8 cellular contexts compared by ENCODE assay signal in genomic region chr11:47216141-47216798, GRCh38. TPM values are rescaled to one million over a fixed set of nuclear protein-coding genes. Genes with fewer than 3 reads are reported as not detected.
DNase-seq lines count a peak whose midpoint lies in the region; ATAC-seq and TF ChIP-seq lines count a peak whose summit lies in the region.

No MANE protein-coding gene starts in this region.

- H3K4me3 ChIP-seq in NB4 (ENCODE audit: low read depth, low read length): peak overlapping the region; percentile 88
- peak overlapping the region; percentile 61 to 93 for H3K4me3 ChIP-seq in stomach smooth muscle (ENCODE audit: low read length in 2 of 2)

- H3K27ac ChIP-seq in C4-2B: peak overlapping the region; percentile 94
- peak overlapping the region; percentile 94 for H3K27ac ChIP-seq in stomach smooth muscle (ENCODE audit: low read length)

- no peaks in the 10 kb centered on the region for H3K9me3 ChIP-seq in stomach smooth muscle (ENCODE audit: control insufficient read depth in 2 of 2, low read length in 2 of 2)

- peaks cover 12% of the 10 kb centered on the region in 2 donors for H3K36me3 ChIP-seq in stomach smooth muscle (ENCODE audit: control insufficient read depth in 2 of 2, insufficient read depth in 2 of 2, low read length in 2 of 2)

- peaks cover 52% of the 10 kb centered on the region for H3K36me3 Mint-ChIP-seq in activated CD8-positive, alpha-beta T cell treated with anti-CD3 and anti-CD28 coated beads, Interleukin-2, amount 10 ng/mL, durations not matched to agents 7 days and 5 days (ENCODE audit: low read depth)
- peaks cover 3% of the 10 kb centered on the region for H3K36me3 Mint-ChIP-seq in neural crest cell (ENCODE audit: low read depth)

- H3K27ac Mint-ChIP-seq in activated CD8-positive, alpha-beta T cell treated with anti-CD3 and anti-CD28 coated beads, Interleukin-2, amount 10 ng/mL, durations not matched to agents 7 days and 5 days: peak overlapping the region; percentile 100
- H3K27ac Mint-ChIP-seq in neural crest cell (ENCODE audit: unreplicated experiment): no peak overlapping the region

- no peaks in the 10 kb centered on the region for H3K27me3 Mint-ChIP-seq in activated CD8-positive, alpha-beta T cell treated with anti-CD3 and anti-CD28 coated beads, Interleukin-2, amount 10 ng/mL, durations not matched to agents 7 days and 5 days (ENCODE audit: low read depth)
- peaks cover 5% of the 10 kb centered on the region for H3K27me3 Mint-ChIP-seq in neural crest cell (ENCODE audit: low read depth)

- ATAC-seq in activated CD8-positive, alpha-beta T cell treated with anti-CD3 and anti-CD28 coated beads, Interleukin-2, amount 10 ng/mL, durations not matched to agents 7 days and 5 days: peak; percentile 27

- TF ChIP-seq POLR2A in NB4 (IDR thresholded peaks at IDR 0.05; ENCODE audit: extremely low read depth, insufficient read length) (no peak), erythroblast (IDR thresholded peaks at IDR 0.05; ENCODE audit: low read length) (peak; percentile 70)

- H3K9ac ChIP-seq in stomach smooth muscle (ENCODE audit: low read length in 2 of 2): peak overlapping the region; percentile 78 to 89

- peaks cover 47% of the 10 kb centered on the region for H3K4me1 Mint-ChIP-seq in activated CD8-positive, alpha-beta T cell treated with anti-CD3 and anti-CD28 coated beads, Interleukin-2, amount 10 ng/mL, durations not matched to agents 7 days and 5 days (ENCODE audit: low read depth)
- peaks cover 48% of the 10 kb centered on the region for H3K4me1 Mint-ChIP-seq in neural crest cell

- no peaks in the 10 kb centered on the region for H3K9me3 Mint-ChIP-seq in activated CD8-positive, alpha-beta T cell treated with anti-CD3 and anti-CD28 coated beads, Interleukin-2, amount 10 ng/mL, durations not matched to agents 7 days and 5 days (ENCODE audit: insufficient read depth)
- no peaks in the 10 kb centered on the region for H3K9me3 Mint-ChIP-seq in neural crest cell

- CTCF ChIA-PET in activated CD8-positive, alpha-beta T cell treated with anti-CD3 and anti-CD28 coated beads, Interleukin-2, amount 10 ng/mL, durations not matched to agents 7 days and 5 days (lab: Charles Lee): interaction anchor here (0.9 to 3.5 kb wide), 9 partner anchors 7 to 163 kb away, joined by 3 to 38 read pairs (median 8); partner anchors contain the start of genes ACP2, ARFGAP2 and MADD

- no peaks in the 10 kb centered on the region for H3K27me3 ChIP-seq in stomach smooth muscle (ENCODE audit: control insufficient read depth in 1 of 2, insufficient read depth in 2 of 2, low read length in 2 of 2)

- TF ChIP-seq CTCF in C4-2B (conservative IDR thresholded peaks at IDR 0.05) (no peak), NB4 (IDR thresholded peaks at IDR 0.05; ENCODE audit: low read depth, low read length) (peak; percentile 5), neural crest cell (conservative IDR thresholded peaks at IDR 0.05) (no peak)

- H3K4me1 ChIP-seq in stomach smooth muscle (ENCODE audit: control insufficient read depth, insufficient read depth, low read length): peaks cover 37% of the 10 kb centered on the region

- DNase-seq in GM19238 (ENCODE audit: insufficient read length, low spot score) (peak; percentile 18), NB4 (ENCODE audit: low read depth) (peak; percentile 61), erythroblast (lab: John Stamatoyannopoulos, UW) (peak; percentile 64 to 80), neural crest cell (ENCODE audit: low read depth, low spot score) (no peak), SKM-1 (lab: John Stamatoyannopoulos, UW; ENCODE audit: unreplicated experiment) (no peak)
- peak; percentile 70 for DNase-seq in activated CD8-positive, alpha-beta T cell treated with anti-CD3 and anti-CD28 coated beads, Interleukin-2, amount 10 ng/mL, durations not matched to agents 7 days and 5 days

- POLR2A ChIA-PET in activated CD8-positive, alpha-beta T cell treated with anti-CD3 and anti-CD28 coated beads, Interleukin-2, amount 10 ng/mL, durations not matched to agents 7 days and 5 days (lab: Charles Lee): interaction anchor here (0.6 to 3.9 kb wide), 17 partner anchors 8 to 300 kb away, joined by 3 to 41 read pairs (median 11); partner anchors contain the start of genes ACP2, ARFGAP2, MADD and PACSIN3

- peak overlapping the region; percentile 99 for H3K4me3 Mint-ChIP-seq in activated CD8-positive, alpha-beta T cell treated with anti-CD3 and anti-CD28 coated beads, Interleukin-2, amount 10 ng/mL, durations not matched to agents 7 days and 5 days
- peak overlapping the region; percentile 95 for H3K4me3 Mint-ChIP-seq in neural crest cell

RNA-seq across cellular contexts. Expression of gene DDB2, which starts 1.5 kb away (rescaled TPM):
- total RNA-seq in activated CD8-positive, alpha-beta T cell treated with anti-CD3 and anti-CD28 coated beads, Interleukin-2, amount 10 ng/mL, durations not matched to agents 7 days and 5 days: 100 to 1,000 TPM; 164 to 171 TPM
- total RNA-seq in neural crest cell: 32.2 and 33.9 TPM in 2 replicates

RNA-seq across cellular contexts. Expression of gene PACSIN3, which starts 30.0 kb away (rescaled TPM):
- 1 to 10 TPM; 2.0 to 2.1 TPM for total RNA-seq in activated CD8-positive, alpha-beta T cell treated with anti-CD3 and anti-CD28 coated beads, Interleukin-2, amount 10 ng/mL, durations not matched to agents 7 days and 5 days
- total RNA-seq in neural crest cell: 56.4 and 57.0 TPM in 2 replicates

RNA-seq across cellular contexts. Expression of gene ACP2, which starts 32.3 kb away (rescaled TPM):
- total RNA-seq in activated CD8-positive, alpha-beta T cell treated with anti-CD3 and anti-CD28 coated beads, Interleukin-2, amount 10 ng/mL, durations not matched to agents 7 days and 5 days: 10 to 100 TPM; 26.7 to 27.5 TPM
- total RNA-seq in neural crest cell: 41.0 and 41.7 TPM in 2 replicates

RNA-seq across cellular contexts. Expression of gene ARFGAP2, which starts 39.6 kb away (rescaled TPM):
- total RNA-seq in activated CD8-positive, alpha-beta T cell treated with anti-CD3 and anti-CD28 coated beads, Interleukin-2, amount 10 ng/mL, durations not matched to agents 7 days and 5 days: 100 to 1,000 TPM in 1 of 2 experiments, 10 to 100 TPM in 1; 89.6 to 102 TPM
- total RNA-seq in neural crest cell: 108 and 110 TPM in 2 replicates

RNA-seq across cellular contexts. Expression of gene NR1H3, which starts 41.5 kb away (rescaled TPM):
- total RNA-seq in activated CD8-positive, alpha-beta T cell treated with anti-CD3 and anti-CD28 coated beads, Interleukin-2, amount 10 ng/mL, durations not matched to agents 7 days and 5 days: 10 to 100 TPM; 11.7 to 12.6 TPM
- total RNA-seq in neural crest cell: 15.2 and 19.1 TPM in 2 replicates

Comparison
In these comparisons a context has a peak if more than half of its experiments do, and no peak if none do; other contexts are left out.
1. DNase-seq: peak in GM19238 (single experiment), NB4 (single experiment), activated CD8-positive, alpha-beta T cell treated with anti-CD3 and anti-CD28 coated beads, Interleukin-2, amount 10 ng/mL, durations not matched to agents 7 days and 5 days (single experiment) and erythroblast (2 of 2); none in neural crest cell (single experiment) and SKM-1 (single experiment).
2. RNA of gene PACSIN3, which starts 30.0 kb away (total RNA-seq): 56.4 to 57.0 TPM in neural crest cell; 2.0 to 2.1 TPM in activated CD8-positive, alpha-beta T cell treated with anti-CD3 and anti-CD28 coated beads, Interleukin-2, amount 10 ng/mL, durations not matched to agents 7 days and 5 days; every median in the first group is over 10 times any median in the second.